Comparison of ENCODE assay signal across 19 cellular contexts in genomic region chr15:81407679-81408078, GRCh38. TPM values are rescaled to one million over a fixed set of nuclear protein-coding genes. Genes with fewer than 3 reads are reported as not detected.
"Had no signal": no experiment of that assay in that cellular context is flagged by ENCODE, and none has a peak within 500 bp of the region (broad histone marks: within the 10 kb centered on the region; RNA-seq: fewer than 3 reads in every experiment).

No MANE protein-coding gene starts in this region.

- H3K36me3 ChIP-seq: ascending aorta, esophagus squamous epithelium, suprapubic skin had no signal

- H3K27me3 ChIP-seq: ascending aorta, suprapubic skin had no signal

- DNase-seq: activated CD4-positive, alpha-beta T cell treated with anti-CD3 and anti-CD28 coated beads, Interleukin-2, amount 10 ng/mL, durations not matched to agents 7 days and 5 days; activated CD8-positive, alpha-beta T cell treated with anti-CD3 and anti-CD28 coated beads, Interleukin-2, amount 10 ng/mL, durations not matched to agents 7 days and 5 days; activated naive CD4-positive, alpha-beta T cell treated with anti-CD3 and anti-CD28 coated beads, Interleukin-2, amount 10 ng/mL, durations not matched to agents 7 days and 5 days; activated T-cell treated with anti-CD3 and anti-CD28 coated beads, Interleukin-2, amount 50 U/mL, for 24 hours; cerebellar nuclear complex; effector memory CD4-positive, alpha-beta T cell; esophagus squamous epithelium; midbrain; occipital lobe; retina; T1000 had no signal

- ATAC-seq: activated CD8-positive, alpha-beta T cell treated with anti-CD3 and anti-CD28 coated beads, Interleukin-2, amount 10 ng/mL, durations not matched to agents 7 days and 5 days had no signal

- H3K9me3 ChIP-seq: ascending aorta, suprapubic skin had no signal

- H3K4me3 ChIP-seq: ascending aorta, esophagus squamous epithelium, lung, suprapubic skin had no signal

- H3K27ac ChIP-seq: ascending aorta, esophagus squamous epithelium, suprapubic skin had no signal

- H3K4me1 ChIP-seq: ascending aorta had no signal

RNA-seq across cellular contexts. Expression of gene TMC3, which starts 33.7 kb away (rescaled TPM):
- total RNA-seq: activated CD4-positive, alpha-beta T cell treated with anti-CD3 and anti-CD28 coated beads, Interleukin-2, amount 10 ng/mL, durations not matched to agents 7 days and 5 days; activated CD8-positive, alpha-beta T cell treated with anti-CD3 and anti-CD28 coated beads, Interleukin-2, amount 10 ng/mL, durations not matched to agents 7 days and 5 days; ascending aorta; endothelial cell of umbilical vein; esophagus squamous epithelium; posterior vena cava; skeletal muscle tissue; T-helper 1 cell treated with Interleukin-12 subunit alpha and Interleukin-12 subunit beta and Interleukin-4 antibody, amounts not matched to agents 30 ng/mL and 1 ng/mL, for 36 hours had no signal
- polyA plus RNA-seq: endothelial cell of umbilical vein, lung, neural cell had no signal
